In genomic region chr12:80044694-80045046, GRCh38 we compare ENCODE assay signal across 11 cellular contexts. TPM values are rescaled to one million over a fixed set of nuclear protein-coding genes. Genes with fewer than 3 reads are reported as not detected.
DNase-seq lines count a peak whose midpoint lies in the region; ATAC-seq and TF ChIP-seq lines count a peak whose summit lies in the region.
"Had no signal": no experiment of that assay in that cellular context is flagged by ENCODE, and none has a peak within 500 bp of the region (broad histone marks: within the 10 kb centered on the region; RNA-seq: fewer than 3 reads in every experiment).

No MANE protein-coding gene starts in this region.

- no peak for TF ChIP-seq CTCF in astrocyte of the cerebellum (IDR thresholded peaks at IDR 0.05; ENCODE audit: low read depth, low read length, missing control alignments)

- DNase-seq in Daoy (ENCODE audit: low read depth) (peak; percentile 74), astrocyte of the cerebellum (ENCODE audit: low read depth) (peak; percentile 73), kidney tubule cell (ENCODE audit: low spot score) (peak; percentile 90), ecto neural progenitor cell (ENCODE audit: low spot score) (no peak), caudate nucleus (lab: John Stamatoyannopoulos, UW) (no peak), NCI-H2029 (lab: John Stamatoyannopoulos, UW) (no peak)
- DNase-seq: midbrain, upper lobe of right lung, WERI-Rb-1 had no signal

- H3K4me3 ChIP-seq in astrocyte of the cerebellum (ENCODE audit: low read depth, low read length): no peak overlapping the region
- H3K4me3 ChIP-seq: upper lobe of right lung had no signal

- ATAC-seq in HG02884 (IDR thresholded peaks at IDR 0.05; ENCODE audit: unreplicated experiment): peak; percentile 63
- ATAC-seq in HG02885 (IDR thresholded peaks at IDR 0.05; ENCODE audit: poor library complexity, unreplicated experiment): no peak
- ATAC-seq: upper lobe of right lung had no signal

- in situ Hi-C loops in astrocyte of the cerebellum (cut with HindIII; ENCODE audit: low sequenced_read_pairs): no loop called here

- H3K27ac ChIP-seq in caudate nucleus (ENCODE audit: low read depth, low read length): no peak overlapping the region
- H3K27ac ChIP-seq: upper lobe of right lung, WERI-Rb-1 had no signal

RNA-seq across cellular contexts. Expression of gene OTOGL, which starts 54.7 kb away (rescaled TPM):
- 1.0 and 1.4 TPM in 2 replicates for total RNA-seq in Daoy (2014; rRNA removed; shearing (Covaris generic))

Comparison
In these comparisons a context has a peak if more than half of its experiments do, and no peak if none do; other contexts are left out.
1. DNase-seq: peak in Daoy (single experiment), astrocyte of the cerebellum (single experiment) and kidney tubule cell (single experiment); none in ecto neural progenitor cell (single experiment), caudate nucleus (0 of 61) and NCI-H2029 (single experiment).